8 cellular contexts compared by ENCODE assay signal in the genomic region with DNA sequence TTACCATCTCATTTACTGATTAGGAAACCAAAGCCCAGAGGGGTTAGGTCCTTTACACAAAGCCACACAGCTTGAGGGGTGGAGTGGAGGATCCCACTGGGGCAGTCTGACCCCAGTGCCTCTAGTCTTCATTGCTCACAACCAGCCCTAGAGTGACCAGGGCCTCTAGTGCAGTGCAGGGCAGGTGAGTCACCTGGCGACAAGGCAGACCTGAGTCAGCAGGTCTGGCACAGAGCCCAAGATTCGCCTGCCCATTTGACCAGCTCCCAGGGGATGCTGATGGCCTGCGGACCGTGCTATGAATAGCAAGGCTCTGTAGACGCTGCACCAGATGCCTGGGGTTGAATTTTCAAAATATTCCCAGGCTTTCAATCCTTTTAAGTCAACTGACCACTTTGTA. TPM values are rescaled to one million over a fixed set of nuclear protein-coding genes. Genes with fewer than 3 reads are reported as not detected.
DNase-seq lines count a peak whose midpoint lies in the region; ATAC-seq and TF ChIP-seq lines count a peak whose summit lies in the region.
"Had no signal": no experiment of that assay in that cellular context is flagged by ENCODE, and none has a peak within 500 bp of the region (broad histone marks: within the 10 kb centered on the region; RNA-seq: fewer than 3 reads in every experiment).

No MANE protein-coding gene starts in this region.

- H3K4me1 ChIP-seq in ovary (ENCODE audit: insufficient read depth) = no peaks in the 10 kb centered on the region

- no peak overlapping the region for H3K4me3 ChIP-seq in ovary

- ATAC-seq in GM19467 (IDR thresholded peaks at IDR 0.05; ENCODE audit: unreplicated experiment) = no peak

- 57 to 70% (median 63%) methylated on average over 5 of the region's 5 CpGs for whole genome bisulfite sequencing in ovary, 3 donors

- H3K36me3 ChIP-seq in ovary = no peaks in the 10 kb centered on the region

- no peak for TF ChIP-seq EP300 in ovary (IDR thresholded peaks at IDR 0.05)

- TF ChIP-seq POLR2A in ovary (IDR thresholded peaks at IDR 0.05) = no peak

- no peak overlapping the region for H3K27ac ChIP-seq in ovary

- no peaks in the 10 kb centered on the region for H3K27me3 ChIP-seq in ovary

- intact Hi-C loops in ovary (cut with DNase I) = no loop called here

- no peak for TF ChIP-seq CTCF in ovary (IDR thresholded peaks at IDR 0.05)

- DNase-seq in Caki2 (ENCODE audit: low read depth) (peak; percentile 83), NCI-H226 (peak; percentile 11), hepatic stellate cell (ENCODE audit: low spot score) (peak; percentile 16), ovary (no peak), NOMO-1 treated with DMSO at 0.1 percent for 48 hours (lab: John Stamatoyannopoulos, UW; ENCODE audit: unreplicated experiment) (no peak)
- DNase-seq: amygdala; CD4-positive, alpha-beta T cell had no signal

- in situ Hi-C loops in Caki2 (cut with HindIII; ENCODE audit: low pct_unique_long_range_greater_than_20kb, low sequenced_read_pairs) = no loop called here

- no peaks in the 10 kb centered on the region for H3K9me3 ChIP-seq in ovary

RNA-seq across cellular contexts. Expression of a gene that starts 29.9 kb away (rescaled TPM):
- total RNA-seq in Caki2 (2014; rRNA removed; shearing (Covaris generic); ENCODE audit: low replicate concordance) = 0.44 and 0.55 TPM in 2 replicates
- under 1 TPM; 0.12 to 0.84 (median 0.41) TPM for total RNA-seq in ovary
- polyA plus RNA-seq in ovary = under 1 TPM; 0.22 to 0.52 TPM

RNA-seq across cellular contexts. Expression of a gene that starts 48.0 kb away (rescaled TPM):
- 10.4 and 11.8 TPM in 2 replicates for total RNA-seq in Caki2 (2014; rRNA removed; shearing (Covaris generic); ENCODE audit: low replicate concordance)
- total RNA-seq in ovary = 10 to 100 TPM in 3 of 7 donors, 1 to 10 TPM in 4; 3.7 to 16.7 (median 9.4) TPM
- 10 to 100 TPM in 1 of 2 donors, 1 to 10 TPM in 1; 5.2 to 12.0 TPM for polyA plus RNA-seq in ovary

RNA-seq across cellular contexts. Expression of a gene that starts 48.0 kb away (rescaled TPM):
- total RNA-seq in Caki2 (2014; rRNA removed; shearing (Covaris generic); ENCODE audit: low replicate concordance) = 12.1 and 12.7 TPM in 2 replicates
- total RNA-seq in ovary = 1 to 10 TPM; 4.7 to 8.2 (median 6.0) TPM
- polyA plus RNA-seq in ovary = 1 to 10 TPM; 4.1 to 9.8 TPM

RNA-seq across cellular contexts. Expression of a gene that starts 54.7 kb away (rescaled TPM):
- 16.7 and 23.6 TPM in 2 replicates for total RNA-seq in Caki2 (2014; rRNA removed; shearing (Covaris generic); ENCODE audit: low replicate concordance)
- total RNA-seq in ovary = 1 to 10 TPM in 2 of 7 donors, under 1 TPM in 5; 0.48 to 1.9 (median 0.72) TPM
- polyA plus RNA-seq in ovary = 1 to 10 TPM in 1 of 2 donors, under 1 TPM in 1; 0.70 to 1.2 TPM

Comparison
In these comparisons a context has a peak if more than half of its experiments do, and no peak if none do; other contexts are left out.
1. DNase-seq: peak in Caki2 (single experiment), NCI-H226 (single experiment) and hepatic stellate cell (single experiment); none in ovary (0 of 5) and NOMO-1 treated with DMSO at 0.1 percent for 48 hours (single experiment).